In genomic region chr2:20533993-20534591, GRCh38 we compare ENCODE assay signal across 1 cellular context.
TF ChIP-seq lines count a peak whose summit lies in the region.

No MANE protein-coding gene starts in this region.

TF ChIP-seq in HepG2, 621 proteins besides CTCF, POLR2A, EP300 and RAD21 (continued from another document and continues in another):
- TF ChIP-seq AHDC1 (CRISPR knock-in tag; IDR thresholded peaks at IDR 0.05; ENCODE audit: borderline replicate concordance) (0 out of 2 replicates have a peak, but pooled peaks have one; percentile 21), ZSCAN22 (CRISPR knock-in tag; IDR thresholded peaks at IDR 0.05) (no peak), ZNF407 (CRISPR knock-in tag; IDR thresholded peaks at IDR 0.05; ENCODE audit: not compliant biosample characterization) (no peak), ZNF574 (CRISPR knock-in tag; IDR thresholded peaks at IDR 0.05) (peak; percentile 39; the same call in 1 of the 2 replicates), ZNF747 (CRISPR knock-in tag; IDR thresholded peaks at IDR 0.05; ENCODE audit: borderline replicate concordance) (0 out of 2 replicates have a peak, but pooled peaks have one; percentile 42), FLYWCH1 (CRISPR knock-in tag; IDR thresholded peaks at IDR 0.05) (no peak), KLF12 (CRISPR knock-in tag; IDR thresholded peaks at IDR 0.05; ENCODE audit: borderline replicate concordance) (no peak), MBNL3 (CRISPR knock-in tag; conservative IDR thresholded peaks at IDR 0.05) (no peak), FOXK2 (IDR thresholded peaks at IDR 0.05) (no peak), ZNF749 (CRISPR knock-in tag; IDR thresholded peaks at IDR 0.05; ENCODE audit: borderline replicate concordance) (no peak), SIN3B (IDR thresholded peaks at IDR 0.05; ENCODE audit: low read length) (no peak), ZSCAN20 (CRISPR knock-in tag; IDR thresholded peaks at IDR 0.05; ENCODE audit: borderline replicate concordance) (no peak), ZNF740 (CRISPR knock-in tag; IDR thresholded peaks at IDR 0.05) (no peak), ARNTL (CRISPR knock-in tag; IDR thresholded peaks at IDR 0.05) (no peak), HOXA7 (CRISPR knock-in tag; IDR thresholded peaks at IDR 0.05) (no peak), HNF1B (CRISPR knock-in tag; IDR thresholded peaks at IDR 0.05) (no peak), PHF5A (CRISPR knock-in tag; IDR thresholded peaks at IDR 0.05; ENCODE audit: low read depth, unreplicated experiment) (no peak), ZNF253 (CRISPR knock-in tag; IDR thresholded peaks at IDR 0.05; ENCODE audit: borderline replicate concordance) (no peak), MTERF4 (CRISPR knock-in tag; IDR thresholded peaks at IDR 0.05) (0 out of 2 replicates have a peak, but pooled peaks have one; percentile 27), TRAFD1 (CRISPR knock-in tag; IDR thresholded peaks at IDR 0.05; ENCODE audit: borderline replicate concordance) (0 out of 2 replicates have a peak, but pooled peaks have one; percentile 27), PRPF4 (IDR thresholded peaks at IDR 0.05; ENCODE audit: low read depth, low read length, poor library complexity, severe bottlenecking) (no peak), ZNF543 (CRISPR knock-in tag; IDR thresholded peaks at IDR 0.05) (no peak), NRL (CRISPR knock-in tag; IDR thresholded peaks at IDR 0.05; ENCODE audit: borderline replicate concordance) (no peak), E2F2 (CRISPR knock-in tag; IDR thresholded peaks at IDR 0.05; ENCODE audit: borderline replicate concordance) (no peak), CERS6 (CRISPR knock-in tag; IDR thresholded peaks at IDR 0.05) (no peak)
